Comparison of ENCODE assay signal across 1 cellular context in the genomic region with DNA sequence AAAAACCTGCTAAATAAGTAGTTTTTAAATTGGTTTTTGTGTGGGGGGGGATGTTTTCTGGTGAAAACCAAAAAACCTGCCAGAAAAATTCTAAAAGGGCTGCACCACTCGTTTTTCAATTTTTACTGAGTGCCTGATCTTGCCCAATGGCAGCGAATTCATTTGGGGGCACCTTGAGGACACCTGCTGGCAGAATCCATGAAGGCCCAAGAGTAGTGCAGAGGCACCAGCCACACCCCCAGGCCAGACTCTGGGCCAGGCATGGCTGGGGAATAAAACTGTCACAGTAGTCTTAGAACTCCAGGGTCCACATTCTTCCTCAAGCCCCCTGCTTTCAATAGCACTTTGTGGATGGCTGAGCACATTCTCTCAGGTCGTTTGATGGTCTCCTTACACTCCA.
TF ChIP-seq lines count a peak whose summit lies in the region.

No MANE protein-coding gene starts in this region.

TF ChIP-seq in SK-N-SH treated with all-trans-retinoic acid at 6 μM for 48 hours, 23 proteins besides CTCF, POLR2A, EP300 and RAD21:
- TF ChIP-seq, protein P1, sequence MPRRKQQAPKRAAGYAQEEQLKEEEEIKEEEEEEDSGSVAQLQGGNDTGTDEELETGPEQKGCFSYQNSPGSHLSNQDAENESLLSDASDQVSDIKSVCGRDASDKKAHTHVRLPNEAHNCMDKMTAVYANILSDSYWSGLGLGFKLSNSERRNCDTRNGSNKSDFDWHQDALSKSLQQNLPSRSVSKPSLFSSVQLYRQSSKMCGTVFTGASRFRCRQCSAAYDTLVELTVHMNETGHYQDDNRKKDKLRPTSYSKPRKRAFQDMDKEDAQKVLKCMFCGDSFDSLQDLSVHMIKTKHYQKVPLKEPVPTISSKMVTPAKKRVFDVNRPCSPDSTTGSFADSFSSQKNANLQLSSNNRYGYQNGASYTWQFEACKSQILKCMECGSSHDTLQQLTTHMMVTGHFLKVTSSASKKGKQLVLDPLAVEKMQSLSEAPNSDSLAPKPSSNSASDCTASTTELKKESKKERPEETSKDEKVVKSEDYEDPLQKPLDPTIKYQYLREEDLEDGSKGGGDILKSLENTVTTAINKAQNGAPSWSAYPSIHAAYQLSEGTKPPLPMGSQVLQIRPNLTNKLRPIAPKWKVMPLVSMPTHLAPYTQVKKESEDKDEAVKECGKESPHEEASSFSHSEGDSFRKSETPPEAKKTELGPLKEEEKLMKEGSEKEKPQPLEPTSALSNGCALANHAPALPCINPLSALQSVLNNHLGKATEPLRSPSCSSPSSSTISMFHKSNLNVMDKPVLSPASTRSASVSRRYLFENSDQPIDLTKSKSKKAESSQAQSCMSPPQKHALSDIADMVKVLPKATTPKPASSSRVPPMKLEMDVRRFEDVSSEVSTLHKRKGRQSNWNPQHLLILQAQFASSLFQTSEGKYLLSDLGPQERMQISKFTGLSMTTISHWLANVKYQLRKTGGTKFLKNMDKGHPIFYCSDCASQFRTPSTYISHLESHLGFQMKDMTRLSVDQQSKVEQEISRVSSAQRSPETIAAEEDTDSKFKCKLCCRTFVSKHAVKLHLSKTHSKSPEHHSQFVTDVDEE (CRISPR knock-in tag; IDR thresholded peaks at IDR 0.05), result no peak
- TF ChIP-seq ZFP30 (CRISPR knock-in tag; IDR thresholded peaks at IDR 0.05), result no peak
- no peak for TF ChIP-seq CSRNP3 (CRISPR knock-in tag; IDR thresholded peaks at IDR 0.05)
- TF ChIP-seq ISL1 (CRISPR knock-in tag; IDR thresholded peaks at IDR 0.05), result no peak
- no peak for TF ChIP-seq BACH2 (CRISPR knock-in tag; IDR thresholded peaks at IDR 0.05; ENCODE audit: borderline replicate concordance)
- TF ChIP-seq SNAI2 (CRISPR knock-in tag; IDR thresholded peaks at IDR 0.05), result no peak
- no peak for TF ChIP-seq OSR1 (CRISPR knock-in tag; IDR thresholded peaks at IDR 0.05)
- no peak for TF ChIP-seq TCF4 (CRISPR knock-in tag; IDR thresholded peaks at IDR 0.05; ENCODE audit: borderline replicate concordance)
